Comparison of ENCODE assay signal across 7 cellular contexts in the genomic region with DNA sequence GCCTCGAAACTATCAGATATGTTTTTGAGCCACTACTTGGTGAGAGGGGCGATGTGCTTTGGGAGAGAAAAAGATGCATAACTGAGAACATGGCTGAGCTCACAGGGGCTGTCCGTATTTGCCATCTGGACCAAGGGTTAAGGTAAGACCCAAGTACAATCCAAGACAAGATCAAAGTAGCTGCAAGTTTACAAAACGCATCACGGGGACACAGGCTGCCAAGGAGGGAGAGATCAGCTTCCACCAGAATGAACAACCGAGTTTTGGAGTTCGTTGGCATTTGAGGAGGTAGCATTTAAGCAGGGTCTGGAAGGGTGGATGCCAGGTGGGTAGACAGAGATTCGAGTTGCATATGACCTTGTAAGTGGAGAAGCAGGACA. TPM values are rescaled to one million over a fixed set of nuclear protein-coding genes. Genes with fewer than 3 reads are reported as not detected.
DNase-seq lines count a peak whose midpoint lies in the region; ATAC-seq and TF ChIP-seq lines count a peak whose summit lies in the region.

No MANE protein-coding gene starts in this region.

- no peaks in the 10 kb centered on the region for H3K9me3 Mint-ChIP-seq in activated naive CD4-positive, alpha-beta T cell treated with anti-CD3 and anti-CD28 coated beads, Interleukin-2, amount 50 U/mL, for 72 hours
- no peaks in the 10 kb centered on the region for H3K9me3 Mint-ChIP-seq in stimulated activated naive CD8-positive, alpha-beta T cell treated with anti-CD3 and anti-CD28 coated beads, Interleukin-15, amount 100 ng/mL, for 72 hours

- no peak for TF ChIP-seq CTCF in HL-60 (IDR thresholded peaks at IDR 0.05; ENCODE audit: insufficient read depth, low read length)

- peaks cover 12 to 21% of the 10 kb centered on the region in 2 donors for H3K36me3 Mint-ChIP-seq in activated naive CD4-positive, alpha-beta T cell treated with anti-CD3 and anti-CD28 coated beads, Interleukin-2, amount 50 U/mL, for 72 hours

- H3K27me3 Mint-ChIP-seq in stimulated activated naive CD8-positive, alpha-beta T cell treated with anti-CD3 and anti-CD28 coated beads, Interleukin-15, amount 100 ng/mL, for 72 hours = no peaks in the 10 kb centered on the region

- H3K9me3 ChIP-seq in iPS-20b (ENCODE audit: insufficient read depth, low read depth, low read length) = no peaks in the 10 kb centered on the region

- H3K27ac ChIP-seq in HL-60 (replicated peaks) = no peak overlapping the region
- H3K27ac ChIP-seq in iPS-20b (ENCODE audit: low read length) = peak overlapping the region; percentile 59

- ATAC-seq in activated naive CD4-positive, alpha-beta T cell treated with anti-CD3 and anti-CD28 coated beads, Interleukin-2, amount 50 U/mL, for 72 hours = no peak
- ATAC-seq in stimulated activated naive CD8-positive, alpha-beta T cell treated with anti-CD3 and anti-CD28 coated beads, Interleukin-15, amount 100 ng/mL, for 72 hours = no peak
- no peak for ATAC-seq in GM21737 (IDR thresholded peaks at IDR 0.05; ENCODE audit: unreplicated experiment)

- peaks cover 71% of the 10 kb centered on the region for H3K4me1 Mint-ChIP-seq in stimulated activated naive CD8-positive, alpha-beta T cell treated with anti-CD3 and anti-CD28 coated beads, Interleukin-15, amount 100 ng/mL, for 72 hours

- H3K27ac Mint-ChIP-seq in activated naive CD4-positive, alpha-beta T cell treated with anti-CD3 and anti-CD28 coated beads, Interleukin-2, amount 50 U/mL, for 72 hours = peak overlapping the region; percentile 90 to 98
- peak overlapping the region; percentile 97 to 98 for H3K27ac Mint-ChIP-seq in stimulated activated naive CD8-positive, alpha-beta T cell treated with anti-CD3 and anti-CD28 coated beads, Interleukin-15, amount 100 ng/mL, for 72 hours

- H3K4me3 ChIP-seq in HL-60 (replicated peaks; ENCODE audit: insufficient read depth, low read length) (peak overlapping the region; percentile 85), iPS-20b (ENCODE audit: low read length) (peak overlapping the region; percentile 85)

- no peaks in the 10 kb centered on the region for H3K36me3 ChIP-seq in iPS-20b (ENCODE audit: insufficient read depth, low read depth, low read length)

- H3K9ac ChIP-seq in iPS-20b (ENCODE audit: low read depth, low read length) = peak overlapping the region; percentile 82; the same call in 1 of the 2 replicates

- peaks cover 7% of the 10 kb centered on the region; the same call in 1 of the 2 replicates for H3K4me1 ChIP-seq in iPS-20b (ENCODE audit: insufficient read depth, low read length)

- H3K4me3 Mint-ChIP-seq in stimulated activated naive CD8-positive, alpha-beta T cell treated with anti-CD3 and anti-CD28 coated beads, Interleukin-15, amount 100 ng/mL, for 72 hours = peak overlapping the region; percentile 95 to 98

- DNase-seq in HL-60 (ENCODE audit: low read depth in 1 of 2, low spot score in 1 of 2) = no peak
- no peak for DNase-seq in activated naive CD4-positive, alpha-beta T cell treated with anti-CD3 and anti-CD28 coated beads, Interleukin-2, amount 50 U/mL, for 72 hours (ENCODE audit: low spot score in 2 of 2)
- no peak for DNase-seq in stimulated activated naive CD8-positive, alpha-beta T cell treated with anti-CD3 and anti-CD28 coated beads, Interleukin-15, amount 100 ng/mL, for 72 hours
- no peak for DNase-seq in ureter (ENCODE audit: low spot score)
- DNase-seq in activated effector memory CD4-positive, alpha-beta T cell treated with anti-CD3 and anti-CD28 coated beads, Interleukin-2, amount 50 U/mL, for 16 hours = no peak

- H3K27me3 ChIP-seq in HL-60 (ENCODE audit: insufficient read depth, poor library complexity, severe bottlenecking) (no peaks in the 10 kb centered on the region), iPS-20b (ENCODE audit: insufficient read depth, low read length) (no peaks in the 10 kb centered on the region)

RNA-seq across cellular contexts. Expression of gene PITPNC1, which starts 2.2 kb away (rescaled TPM):
- total RNA-seq in activated naive CD4-positive, alpha-beta T cell treated with anti-CD3 and anti-CD28 coated beads, Interleukin-2, amount 50 U/mL, for 72 hours = 10 to 100 TPM; 56.8 to 65.3 TPM
- total RNA-seq in ureter = 32.1 TPM

RNA-seq across cellular contexts. Expression of gene PSMD12, which starts 12.9 kb away (rescaled TPM):
- 10 to 100 TPM; 79.7 to 92.9 TPM for total RNA-seq in activated naive CD4-positive, alpha-beta T cell treated with anti-CD3 and anti-CD28 coated beads, Interleukin-2, amount 50 U/mL, for 72 hours
- total RNA-seq in ureter = 57.8 TPM
